Comparison of ENCODE assay signal across 2 cellular contexts in genomic region chr2:188046437-188046836, GRCh38.
TF ChIP-seq lines count a peak whose summit lies in the region.

No MANE protein-coding gene starts in this region.

TF ChIP-seq in SK-N-SH, 30 proteins besides CTCF, POLR2A, EP300 and RAD21 (continued from another document):
- TF ChIP-seq MAX (IDR thresholded peaks at IDR 0.05; ENCODE audit: low read depth) (no peak), FOSL2 (IDR thresholded peaks at IDR 0.05; ENCODE audit: borderline replicate concordance, low read depth) (0 out of 2 replicates have a peak, but pooled peaks have one; percentile 21), MXI1 (IDR thresholded peaks at IDR 0.05; ENCODE audit: low read depth, low read length) (no peak), SIN3A (IDR thresholded peaks at IDR 0.05; ENCODE audit: borderline replicate concordance, low read depth, low read length) (no peak)

TF ChIP-seq in SK-N-SH treated with all-trans-retinoic acid at 6 μM for 48 hours, 23 proteins besides CTCF, POLR2A, EP300 and RAD21 (continued from another document):
- TF ChIP-seq, protein P1, sequence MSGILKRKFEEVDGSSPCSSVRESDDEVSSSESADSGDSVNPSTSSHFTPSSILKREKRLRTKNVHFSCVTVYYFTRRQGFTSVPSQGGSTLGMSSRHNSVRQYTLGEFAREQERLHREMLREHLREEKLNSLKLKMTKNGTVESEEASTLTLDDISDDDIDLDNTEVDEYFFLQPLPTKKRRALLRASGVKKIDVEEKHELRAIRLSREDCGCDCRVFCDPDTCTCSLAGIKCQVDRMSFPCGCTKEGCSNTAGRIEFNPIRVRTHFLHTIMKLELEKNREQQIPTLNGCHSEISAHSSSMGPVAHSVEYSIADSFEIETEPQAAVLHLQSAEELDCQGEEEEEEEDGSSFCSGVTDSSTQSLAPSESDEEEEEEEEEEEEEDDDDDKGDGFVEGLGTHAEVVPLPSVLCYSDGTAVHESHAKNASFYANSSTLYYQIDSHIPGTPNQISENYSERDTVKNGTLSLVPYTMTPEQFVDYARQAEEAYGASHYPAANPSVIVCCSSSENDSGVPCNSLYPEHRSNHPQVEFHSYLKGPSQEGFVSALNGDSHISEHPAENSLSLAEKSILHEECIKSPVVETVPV (CRISPR knock-in tag; IDR thresholded peaks at IDR 0.05) = no peak
- TF ChIP-seq ZC3H10 (CRISPR knock-in tag; IDR thresholded peaks at IDR 0.05) = no peak
- no peak for TF ChIP-seq BACH2 (CRISPR knock-in tag; IDR thresholded peaks at IDR 0.05; ENCODE audit: borderline replicate concordance)
- TF ChIP-seq SNAI2 (CRISPR knock-in tag; IDR thresholded peaks at IDR 0.05) = no peak
- no peak for TF ChIP-seq ZFP30 (CRISPR knock-in tag; IDR thresholded peaks at IDR 0.05)
- no peak for TF ChIP-seq ZFP3 (CRISPR knock-in tag; IDR thresholded peaks at IDR 0.05)
- no peak for TF ChIP-seq ZNF8 (CRISPR knock-in tag; IDR thresholded peaks at IDR 0.05)
- TF ChIP-seq TOX (CRISPR knock-in tag; IDR thresholded peaks at IDR 0.05; ENCODE audit: borderline replicate concordance) = no peak
- TF ChIP-seq, protein P2, sequence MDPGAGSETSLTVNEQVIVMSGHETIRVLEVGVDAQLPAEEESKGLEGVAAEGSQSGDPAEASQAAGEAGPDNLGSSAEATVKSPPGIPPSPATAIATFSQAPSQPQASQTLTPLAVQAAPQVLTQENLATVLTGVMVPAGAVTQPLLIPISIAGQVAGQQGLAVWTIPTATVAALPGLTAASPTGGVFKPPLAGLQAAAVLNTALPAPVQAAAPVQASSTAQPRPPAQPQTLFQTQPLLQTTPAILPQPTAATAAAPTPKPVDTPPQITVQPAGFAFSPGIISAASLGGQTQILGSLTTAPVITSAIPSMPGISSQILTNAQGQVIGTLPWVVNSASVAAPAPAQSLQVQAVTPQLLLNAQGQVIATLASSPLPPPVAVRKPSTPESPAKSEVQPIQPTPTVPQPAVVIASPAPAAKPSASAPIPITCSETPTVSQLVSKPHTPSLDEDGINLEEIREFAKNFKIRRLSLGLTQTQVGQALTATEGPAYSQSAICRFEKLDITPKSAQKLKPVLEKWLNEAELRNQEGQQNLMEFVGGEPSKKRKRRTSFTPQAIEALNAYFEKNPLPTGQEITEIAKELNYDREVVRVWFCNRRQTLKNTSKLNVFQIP (CRISPR knock-in tag; IDR thresholded peaks at IDR 0.05; ENCODE audit: borderline replicate concordance, low read depth) = no peak
- no peak for TF ChIP-seq CSDC2 (CRISPR knock-in tag; IDR thresholded peaks at IDR 0.05)
- TF ChIP-seq ESRRG (CRISPR knock-in tag; IDR thresholded peaks at IDR 0.05) = no peak
- TF ChIP-seq CREB5 (CRISPR knock-in tag; IDR thresholded peaks at IDR 0.05; ENCODE audit: low read depth) = no peak
